11 cellular contexts compared by ENCODE assay signal in the genomic region with DNA sequence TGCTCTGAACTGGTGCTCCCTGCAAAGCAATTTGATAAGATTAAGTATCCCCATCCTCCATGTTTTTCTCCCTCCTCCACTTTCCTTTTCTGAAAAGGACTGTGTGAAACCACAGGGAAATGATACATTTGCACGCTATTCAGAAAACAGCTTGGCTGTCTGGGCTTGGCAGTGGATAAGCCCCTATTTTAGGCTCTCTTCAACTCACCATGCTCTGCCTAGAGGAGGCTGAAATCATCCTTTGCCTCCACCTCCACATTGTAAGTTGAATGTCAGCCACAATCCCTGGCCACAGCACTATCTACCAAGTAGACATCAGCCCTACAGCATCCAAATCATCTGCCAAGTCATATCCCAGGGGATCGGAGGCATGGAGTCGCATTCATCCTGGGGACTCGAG.
"Had no signal": no experiment of that assay in that cellular context is flagged by ENCODE, and none has a peak within 500 bp of the region (broad histone marks: within the 10 kb centered on the region; RNA-seq: fewer than 3 reads in every experiment).

No MANE protein-coding gene starts in this region.

- DNase-seq: effector memory CD8-positive, alpha-beta T cell; gastrocnemius medialis; left ventricle myocardium inferior; lower lobe of right lung; right cardiac atrium; stimulated activated CD4-positive, alpha-beta T cell treated with anti-CD3 and anti-CD28 coated beads, Interleukin-4, amount 100 ng/mL, for 1 hour; stimulated activated CD8-positive, alpha-beta memory T cell treated with anti-CD3 and anti-CD28 coated beads, Interleukin-4, amount 100 ng/mL, for 48 hours; stimulated activated naive CD8-positive, alpha-beta T cell treated with anti-CD3 and anti-CD28 coated beads, Interleukin-15, Interleukin-2, amounts not matched to agents 100 U/mL and 50 U/mL, for 24 hours; upper lobe of right lung had no signal

- ATAC-seq: effector memory CD8-positive, alpha-beta T cell; gastrocnemius medialis; lower lobe of right lung; natural killer cell treated with Interleukin-12 subunit alpha and Interleukin-12 subunit beta and Interleukin-15 and Interleukin-18, amount 100 ng/mL, for 72 hours; right cardiac atrium; stimulated activated effector memory CD8-positive, alpha-beta T cell treated with anti-CD3 and anti-CD28 coated beads, Interleukin-12 subunit alpha, Interleukin-12 subunit beta, amount 100 ng/mL, for 72 hours; stimulated activated naive CD8-positive, alpha-beta T cell treated with anti-CD3 and anti-CD28 coated beads, Interleukin-15, Interleukin-2, amounts not matched to agents 100 U/mL and 50 U/mL, for 24 hours; upper lobe of right lung had no signal
